ENCODE assay signal across 8 cellular contexts in genomic region chr16:28846080-28846932, GRCh38. TPM values are rescaled to one million over a fixed set of nuclear protein-coding genes. Genes with fewer than 3 reads are reported as not detected.
DNase-seq lines count a peak whose midpoint lies in the region; ATAC-seq and TF ChIP-seq lines count a peak whose summit lies in the region.

Gene TUFM, minus strand, starts transcription at chr16:28846348. Its CDS starts 79 bp downstream, at chr16:28846269.

- dilution Hi-C loops in IMR-90 (cut with HindIII; ENCODE audit: low sequenced_read_pairs, unreplicated experiment) = no loop called here

- H2BK120ac ChIP-seq in IMR-90 (ENCODE audit: low read depth, low read length) = no peak within 1 kb of the TSS

- H2BK20ac ChIP-seq in IMR-90 (ENCODE audit: low read depth, low read length) = no peak within 1 kb of the TSS

- H3K9ac ChIP-seq in IMR-90 (ENCODE audit: low read depth, low read length) = peak within 1 kb of the TSS; percentile 92

- H3K9me1 ChIP-seq in IMR-90 (ENCODE audit: insufficient read depth, low read length) = no peaks in the 10 kb centered on the region

- TF ChIP-seq RAD21 in IMR-90 (IDR thresholded peaks at IDR 0.05; ENCODE audit: low read length) = peak; percentile 35

- no peaks in the 10 kb centered on the region for H3K27me3 ChIP-seq in IMR-90 (ENCODE audit: control insufficient read depth, insufficient read depth, low read length)

- H4K5ac ChIP-seq in IMR-90 (ENCODE audit: low read depth, low read length) = peak within 1 kb of the TSS; percentile 53

- H3K14ac ChIP-seq in IMR-90 (replicated peaks; ENCODE audit: low read depth, low read length) = peak within 1 kb of the TSS; percentile 92

- H4K8ac ChIP-seq in IMR-90 (ENCODE audit: low read depth in 2 of 2, low read length in 2 of 2) = peak within 1 kb of the TSS; percentile 79 to 93

- peak within 1 kb of the TSS; percentile 94 for H2AK5ac ChIP-seq in IMR-90 (ENCODE audit: low read depth, low read length)

- H3K36me3 ChIP-seq in IMR-90 (ENCODE audit: control insufficient read depth, insufficient read depth, low read length) (peaks cover 34% of the 10 kb centered on the region), mucosa of descending colon (ENCODE audit: low read depth) (peaks cover 11% of the 10 kb centered on the region)

- intact Hi-C loops in IMR-90 (cut with micrococcal nuclease) = loop anchor here (2.0 kb wide), 1 partner anchor 16 kb away; the partner anchor contains the start of gene SH2B1
- intact Hi-C loops in mucosa of descending colon (cut with DNase I, micrococcal nuclease) = no loop called here

- peak within 1 kb of the TSS; percentile 90 for H3K27ac ChIP-seq in IMR-90 (ENCODE audit: insufficient read depth, low read length)

- peak; percentile 86 for TF ChIP-seq CTCF in IMR-90 (conservative IDR thresholded peaks at IDR 0.05; ENCODE audit: low read depth, low read length)
- TF ChIP-seq CTCF in epithelial cell of esophagus (IDR thresholded peaks at IDR 0.05; ENCODE audit: insufficient read depth, low read depth, low read length, missing control alignments) = peak; percentile 45
- peak; percentile 58 for TF ChIP-seq CTCF in mucosa of descending colon (IDR thresholded peaks at IDR 0.05)

- peak within 1 kb of the TSS; percentile 2; the same call in 1 of the 2 replicates for H3K18ac ChIP-seq in IMR-90 (ENCODE audit: low read depth, low read length)

- TF ChIP-seq POLR2A in IMR-90 (IDR thresholded peaks at IDR 0.05; ENCODE audit: low read depth, low read length) = peak; percentile 61; the same call in 1 of the 2 replicates

- peak within 1 kb of the TSS; percentile 88 for H3K4ac ChIP-seq in IMR-90 (ENCODE audit: low read depth, low read length)

- peak within 1 kb of the TSS; percentile 80; the same call in 1 of the 2 replicates for H3K23ac ChIP-seq in IMR-90 (ENCODE audit: low read depth, low read length)

- no peak within 1 kb of the TSS for H2BK15ac ChIP-seq in IMR-90 (ENCODE audit: low read depth, low read length)

- CTCF ChIA-PET in IMR-90 (lab: Yijun Ruan, JAX) = interaction anchor here (0.6 to 1.6 kb wide), 2 partner anchors 27 to 114 kb away, joined by 3 to 4 read pairs; no protein-coding TSS in a partner anchor

- 0% methylated on average over 29 of the region's 73 CpGs; no CpG with 5 or more reads in 1 of the 2 experiments for WGBS in IMR-90 (ENCODE audit: extremely low coverage in 2 of 2, insufficient read length in 1 of 2), 2 experiments

- in situ Hi-C loops in IMR-90 (cut with MboI; ENCODE audit: low sequenced_read_pairs) = no loop called here

- peak within 1 kb of the TSS; percentile 95 for H3K4me2 ChIP-seq in IMR-90 (ENCODE audit: low read depth, low read length)

- ATAC-seq in GM21526 (IDR thresholded peaks at IDR 0.05; ENCODE audit: low FRiP score, unreplicated experiment) (peak; percentile 83), IMR-90 (ENCODE audit: low read depth) (peak; percentile 96), mucosa of descending colon (peak; percentile 96)

- peaks cover 6% of the 10 kb centered on the region for H3K4me1 ChIP-seq in IMR-90 (ENCODE audit: control insufficient read depth, insufficient read depth, low read length)
- peaks cover 17% of the 10 kb centered on the region for H3K4me1 ChIP-seq in mucosa of descending colon (ENCODE audit: low read depth)

- H3K4me3 ChIP-seq in IMR-90 (ENCODE audit: insufficient read depth, low read depth, low read length) (peak within 1 kb of the TSS; percentile 81), epithelial cell of esophagus (ENCODE audit: low read length) (peak within 1 kb of the TSS; percentile 98), mucosa of descending colon (peak within 1 kb of the TSS; percentile 92)

- peak within 1 kb of the TSS; percentile 54 for H3K56ac ChIP-seq in IMR-90 (ENCODE audit: extremely low read depth, insufficient read depth, low read length)

- BruUV-seq in IMR-90 (replicated peaks; lab: Mats Ljungman, UMichigan) = no TSS peak

- peaks cover 14 to 54% of the 10 kb centered on the region in 2 experiments; a peak in 3 of 4 replicates for H3K79me1 ChIP-seq in IMR-90 (ENCODE audit: low read depth in 1 of 2, low read length in 2 of 2)

- H3K9me3 ChIP-seq in IMR-90 (ENCODE audit: control insufficient read depth, insufficient read depth, low read length) (no peaks in the 10 kb centered on the region), mucosa of descending colon (no peaks in the 10 kb centered on the region)

- H2AFZ ChIP-seq in IMR-90 (replicated peaks; ENCODE audit: low read length, poor library complexity) = peak within 1 kb of the TSS; percentile 96

- DNase-seq in DMS 273 treated with DMSO at 0.1 percent for 48 hours (lab: John Stamatoyannopoulos, UW) (peak; percentile 97), IMR-90 (peak; percentile 98), OCI-M1 (lab: John Stamatoyannopoulos, UW) (peak; percentile 99), activated T-cell treated with anti-CD3 and anti-CD28 coated beads for 4 hours (peak; percentile 95), epithelial cell of esophagus (ENCODE audit: low read depth) (peak; percentile 99), mucosa of descending colon (peak; percentile 98 to 99 (median 98))
- DNase-seq in stimulated activated CD8-positive, alpha-beta memory T cell treated with anti-CD3 and anti-CD28 coated beads, Interleukin-4, amount 100 ng/mL, for 4 hours (ENCODE audit: low read depth in 2 of 2, low spot score in 1 of 2) = peak; percentile 90 to 97

- peak within 1 kb of the TSS; percentile 73 for H2BK5ac ChIP-seq in IMR-90 (ENCODE audit: low read depth, low read length, poor library complexity, severe bottlenecking)

- H4K20me1 ChIP-seq in IMR-90 (ENCODE audit: insufficient read depth, low read length) = peaks cover 11% of the 10 kb centered on the region

- peak within 1 kb of the TSS; percentile 74 for H4K91ac ChIP-seq in IMR-90 (ENCODE audit: insufficient read depth, low read depth, low read length)

- POLR2A ChIA-PET in IMR-90 (lab: Charles Lee; ENCODE audit: unreplicated experiment) = interaction anchor here (0.5 to 2.1 kb wide), 3 partner anchors 10 to 16 kb away, joined by 3 to 8 read pairs (median 5); no protein-coding TSS in a partner anchor

- H2AK9ac ChIP-seq in IMR-90 (replicated peaks; ENCODE audit: low read depth, low read length, poor library complexity) = peak within 1 kb of the TSS; percentile 98

TF ChIP-seq in IMR-90, 13 proteins besides CTCF, POLR2A, EP300 and RAD21:
- TF ChIP-seq RFX5 (IDR thresholded peaks at IDR 0.05; ENCODE audit: low read depth, low read length) = no peak
- TF ChIP-seq CHD1 (IDR thresholded peaks at IDR 0.05; ENCODE audit: low read depth, low read length) = 0 out of 2 replicates have a peak, but pooled peaks have one; percentile 36
- 0 out of 2 replicates have a peak, but pooled peaks have one; percentile 8 for TF ChIP-seq FOS (IDR thresholded peaks at IDR 0.05; ENCODE audit: low read depth, low read length)
- no peak for TF ChIP-seq NFE2L2 (IDR thresholded peaks at IDR 0.05; ENCODE audit: low read depth, low read length)
- TF ChIP-seq MXI1 (IDR thresholded peaks at IDR 0.05; ENCODE audit: borderline replicate concordance, low read depth, low read length) = peak; percentile 42; the same call in 1 of the 2 replicates
- peak; percentile 92 for TF ChIP-seq MAZ (IDR thresholded peaks at IDR 0.05; ENCODE audit: borderline replicate concordance, low read depth, low read length)
- TF ChIP-seq SMC3 (IDR thresholded peaks at IDR 0.05; ENCODE audit: low read depth, low read length) = peak; percentile 33; the same call in 1 of the 2 replicates
- no peak for TF ChIP-seq CEBPB (IDR thresholded peaks at IDR 0.05; ENCODE audit: low read depth, low read length)
- peak; percentile 41; the same call in 1 of the 2 replicates for TF ChIP-seq BHLHE40 (IDR thresholded peaks at IDR 0.05; ENCODE audit: low read depth, low read length)
- peak; percentile 73 for TF ChIP-seq RCOR1 (IDR thresholded peaks at IDR 0.05; ENCODE audit: insufficient replicate concordance, low read length)

RNA-seq across cellular contexts. Expression of gene TUFM, which starts in this region (rescaled TPM):
- 80.3 and 88.0 TPM in 2 replicates for total RNA-seq in IMR-90 (2012; rRNA removed)
- 126 and 131 TPM in 2 replicates for polyA plus RNA-seq in IMR-90 (2012; rRNA removed)
- polyA plus RNA-seq in IMR-90 (2012; cell fraction: cytosol; rRNA removed) = 136 and 158 TPM in 2 replicates
- polyA plus RNA-seq in IMR-90 (2012; cell fraction: nucleus; rRNA removed; ENCODE audit: low replicate concordance) = 224 and 380 TPM in 2 replicates
- total RNA-seq in mucosa of descending colon = 100 to 1,000 TPM; 182 to 248 (median 220) TPM

Comparison
In these comparisons a context has a peak if more than half of its experiments do, and no peak if none do; other contexts are left out.
1. Peak in every context shown above with its lines: DNase-seq, ATAC-seq, H3K4me3 ChIP-seq and H3K27ac ChIP-seq.